ENCODE assay signal across 14 cellular contexts in genomic region chr5:119343042-119343441, GRCh38. TPM values are rescaled to one million over a fixed set of nuclear protein-coding genes. Genes with fewer than 3 reads are reported as not detected.
A peak's percentile ranks its signal among the peaks of the same experiment; 100 is the strongest.
DNase-seq lines count a peak whose midpoint lies in the region; ATAC-seq and TF ChIP-seq lines count a peak whose summit lies in the region.
"Had no signal": no experiment of that assay in that cellular context is flagged by ENCODE, and none has a peak within 500 bp of the region (broad histone marks: within the 10 kb centered on the region; RNA-seq: fewer than 3 reads in every experiment).

No MANE protein-coding gene starts in this region.

- no peak for ATAC-seq in HG02970 (IDR thresholded peaks at IDR 0.05; ENCODE audit: low FRiP score, unreplicated experiment)

- H3K4me2 ChIP-seq in BLaER1 treated with 17β-estradiol and CSF1 and Interleukin-3, amounts not matched to agents 10 nM and 100 nM: peak overlapping the region; percentile 76 to 97 (median 92)
- H3K4me2 ChIP-seq in mesenchymal stem cell (ENCODE audit: low read length, poor library complexity, severe bottlenecking): no peak overlapping the region

- peak overlapping the region; percentile 77 to 96 (median 93); a peak in 19 of 22 replicates for H3K27ac ChIP-seq in BLaER1 treated with 17β-estradiol and CSF1 and Interleukin-3, amounts not matched to agents 10 nM and 100 nM
- peak overlapping the region; percentile 44 for H3K27ac ChIP-seq in mesenchymal stem cell (ENCODE audit: low read length, poor library complexity, severe bottlenecking)
- H3K27ac ChIP-seq: vagina had no signal

- H3K36me3 Mint-ChIP-seq in activated T-helper 1 cell treated with anti-CD3 and anti-CD28 coated beads, Interleukin-12 subunit alpha, Interleukin-12 subunit beta, Interleukin-2, Interleukin-4 antibody, amounts not matched to agents 30 ng/mL and 10 ng/mL and 1 ng/mL, durations not matched to agents 14 hours and 24 hours and 36 hours (ENCODE audit: low read depth): peaks cover 23% of the 10 kb centered on the region

- H2BK5ac ChIP-seq in mesenchymal stem cell (ENCODE audit: low read depth, low read length, poor library complexity, severe bottlenecking): no peak overlapping the region

- H3K4ac ChIP-seq in mesenchymal stem cell (ENCODE audit: low read depth in 1 of 2, low read length in 2 of 2): no peak overlapping the region

- H3K27me3 Mint-ChIP-seq in activated T-helper 1 cell treated with anti-CD3 and anti-CD28 coated beads, Interleukin-12 subunit alpha, Interleukin-12 subunit beta, Interleukin-2, Interleukin-4 antibody, amounts not matched to agents 30 ng/mL and 10 ng/mL and 1 ng/mL, durations not matched to agents 14 hours and 24 hours and 36 hours (ENCODE audit: insufficient read depth): no peaks in the 10 kb centered on the region

- peaks cover 96% of the 10 kb centered on the region for H3K4me1 Mint-ChIP-seq in activated T-helper 1 cell treated with anti-CD3 and anti-CD28 coated beads, Interleukin-12 subunit alpha, Interleukin-12 subunit beta, Interleukin-2, Interleukin-4 antibody, amounts not matched to agents 30 ng/mL and 10 ng/mL and 1 ng/mL, durations not matched to agents 14 hours and 24 hours and 36 hours (ENCODE audit: low read depth)

- H4K91ac ChIP-seq in mesenchymal stem cell (ENCODE audit: low read length): no peak overlapping the region

- DNase-seq in GM12865 (ENCODE audit: low read depth): no peak
- DNase-seq in activated T-helper 1 cell treated with anti-CD3 and anti-CD28 coated beads, Interleukin-12 subunit alpha, Interleukin-12 subunit beta, Interleukin-2, Interleukin-4 antibody, amounts not matched to agents 30 ng/mL and 10 ng/mL and 1 ng/mL, durations not matched to agents 14 hours and 24 hours and 36 hours (ENCODE audit: low spot score): no peak
- DNase-seq in mesenchymal stem cell: peak; percentile 63
- DNase-seq in NCI-H2029 treated with DMSO at 0.1 percent for 48 hours (lab: John Stamatoyannopoulos, UW): no peak
- no peak for DNase-seq in GM19240 (ENCODE audit: insufficient read length, low spot score)
- DNase-seq in NCI-H2227 treated with DMSO at 0.1 percent for 48 hours (lab: John Stamatoyannopoulos, UW): no peak
- DNase-seq: C1 segment of cervical spinal cord, H7, NCI-H2081, NCI-H774, SHP77 treated with DMSO at 0.1 percent for 48 hours had no signal

- no peak for TF ChIP-seq CTCF in GM12865 (IDR thresholded peaks at IDR 0.05; ENCODE audit: insufficient read depth, low read depth, low read length, missing control alignments)

- H4K8ac ChIP-seq in mesenchymal stem cell (ENCODE audit: low read length): no peak overlapping the region

- H3K14ac ChIP-seq in mesenchymal stem cell (ENCODE audit: low read length in 2 of 2): no peak overlapping the region

- H3K23ac ChIP-seq in mesenchymal stem cell (ENCODE audit: low read length in 2 of 2): no peak overlapping the region

- intact Hi-C loops in activated T-helper 1 cell treated with anti-CD3 and anti-CD28 coated beads, Interleukin-12 subunit alpha, Interleukin-12 subunit beta, Interleukin-2, Interleukin-4 antibody, amounts not matched to agents 30 ng/mL and 10 ng/mL and 1 ng/mL, durations not matched to agents 14 hours and 24 hours and 36 hours (cut with micrococcal nuclease): loop anchor here (1.0 to 5.0 kb wide), 5 partner anchors 14 to 356 kb away; partner anchors contain the start of gene DTWD2

- H3K4me3 ChIP-seq in BLaER1 treated with 17β-estradiol and CSF1 and Interleukin-3, amounts not matched to agents 10 nM and 100 nM: no peak overlapping the region
- H3K4me3 ChIP-seq in GM12865 (ENCODE audit: low read depth, low read length) (peak overlapping the region; percentile 83), mesenchymal stem cell (ENCODE audit: insufficient read depth in 1 of 2, low read depth in 1 of 2, low read length in 2 of 2) (no peak overlapping the region)
- H3K4me3 ChIP-seq: vagina had no signal

- H3K27me3 ChIP-seq in BLaER1 treated with 17β-estradiol and CSF1 and Interleukin-3, amounts not matched to agents 10 nM and 100 nM: no peaks in the 10 kb centered on the region
- H3K27me3 ChIP-seq in mesenchymal stem cell (ENCODE audit: control insufficient read depth in 1 of 2, insufficient read depth in 1 of 2, low read length in 2 of 2): no peaks in the 10 kb centered on the region
- H3K27me3 ChIP-seq: vagina had no signal

- H3K9me3 ChIP-seq in BLaER1 treated with 17β-estradiol and CSF1 and Interleukin-3, amounts not matched to agents 10 nM and 100 nM (replicated peaks in 1 of 11): peaks cover 0 to 19% (median 6%) of the 10 kb centered on the region in 11 experiments; a peak in 11 of 22 replicates
- no peaks in the 10 kb centered on the region for H3K9me3 ChIP-seq in mesenchymal stem cell (ENCODE audit: control insufficient read depth, low read length)
- H3K9me3 ChIP-seq: vagina had no signal

- H3K9ac ChIP-seq in BLaER1 treated with 17β-estradiol and CSF1 and Interleukin-3, amounts not matched to agents 10 nM and 100 nM: 0 out of 22 replicates have a peak overlapping the region, but pooled peaks of 2 of the 11 experiments have one; percentile 75 to 79
- H3K9ac ChIP-seq in mesenchymal stem cell (ENCODE audit: low read length): no peak overlapping the region

- H3K18ac ChIP-seq in mesenchymal stem cell (ENCODE audit: low read depth in 1 of 2, low read length in 2 of 2): no peak overlapping the region

- no peak overlapping the region for H2BK15ac ChIP-seq in mesenchymal stem cell (ENCODE audit: low read depth, poor library complexity, severe bottlenecking)

- H3K27ac Mint-ChIP-seq in activated T-helper 1 cell treated with anti-CD3 and anti-CD28 coated beads, Interleukin-12 subunit alpha, Interleukin-12 subunit beta, Interleukin-2, Interleukin-4 antibody, amounts not matched to agents 30 ng/mL and 10 ng/mL and 1 ng/mL, durations not matched to agents 14 hours and 24 hours and 36 hours: peak overlapping the region; percentile 100

- WGBS in mesenchymal stem cell: 15% methylated on average over 5 of the region's 6 CpGs

- peaks cover 0 to 12% (median 0%) of the 10 kb centered on the region in 11 experiments; a peak in 1 of 22 replicates for H4K20me1 ChIP-seq in BLaER1 treated with 17β-estradiol and CSF1 and Interleukin-3, amounts not matched to agents 10 nM and 100 nM

- H3K36me3 ChIP-seq in BLaER1 treated with 17β-estradiol and CSF1 and Interleukin-3, amounts not matched to agents 10 nM and 100 nM: peaks cover 0 to 12% (median 4%) of the 10 kb centered on the region in 11 experiments; a peak in 6 of 22 replicates
- H3K36me3 ChIP-seq in mesenchymal stem cell (ENCODE audit: control insufficient read depth in 1 of 2, insufficient read depth in 2 of 2, low read depth in 1 of 2, low read length in 2 of 2): no peaks in the 10 kb centered on the region
- H3K36me3 ChIP-seq: vagina had no signal

- peaks cover 81 to 99% (median 93%) of the 10 kb centered on the region in 10 experiments for H3K4me1 ChIP-seq in BLaER1 treated with 17β-estradiol and CSF1 and Interleukin-3, amounts not matched to agents 10 nM and 100 nM
- peaks cover 11% of the 10 kb centered on the region for H3K4me1 ChIP-seq in mesenchymal stem cell (ENCODE audit: control insufficient read depth, insufficient read depth, low read depth, low read length)

- H2BK12ac ChIP-seq in mesenchymal stem cell (ENCODE audit: low read length in 2 of 2): no peak overlapping the region

- H3K79me1 ChIP-seq in mesenchymal stem cell (replicated peaks; ENCODE audit: low read length, poor library complexity, severe bottlenecking): peaks cover 23% of the 10 kb centered on the region

- peak overlapping the region; percentile 64 for H2AK5ac ChIP-seq in mesenchymal stem cell (ENCODE audit: low read length, severe bottlenecking)

- H3K9me3 Mint-ChIP-seq in activated T-helper 1 cell treated with anti-CD3 and anti-CD28 coated beads, Interleukin-12 subunit alpha, Interleukin-12 subunit beta, Interleukin-2, Interleukin-4 antibody, amounts not matched to agents 30 ng/mL and 10 ng/mL and 1 ng/mL, durations not matched to agents 14 hours and 24 hours and 36 hours: no peaks in the 10 kb centered on the region

- H2BK120ac ChIP-seq in mesenchymal stem cell (ENCODE audit: low read depth, low read length): no peak overlapping the region

- H3K4me3 Mint-ChIP-seq in activated T-helper 1 cell treated with anti-CD3 and anti-CD28 coated beads, Interleukin-12 subunit alpha, Interleukin-12 subunit beta, Interleukin-2, Interleukin-4 antibody, amounts not matched to agents 30 ng/mL and 10 ng/mL and 1 ng/mL, durations not matched to agents 14 hours and 24 hours and 36 hours: peak overlapping the region; percentile 83

- no peak overlapping the region for H2AFZ ChIP-seq in mesenchymal stem cell (ENCODE audit: low read depth, low read length)

RNA-seq across cellular contexts. Expression of gene TNFAIP8, which starts 12.8 kb away (rescaled TPM):
- 214 and 219 TPM in 2 replicates for total RNA-seq in activated T-helper 1 cell treated with anti-CD3 and anti-CD28 coated beads, Interleukin-12 subunit alpha, Interleukin-12 subunit beta, Interleukin-2, Interleukin-4 antibody, amounts not matched to agents 30 ng/mL and 10 ng/mL and 1 ng/mL, durations not matched to agents 14 hours and 24 hours and 36 hours
- 14.4 TPM for polyA plus RNA-seq in mesenchymal stem cell (2013, experiment 1 of 2)
- polyA plus RNA-seq in mesenchymal stem cell (2013, experiment 2 of 2): 15.0 TPM
